Comparison of ENCODE assay signal across 18 cellular contexts in genomic region chr4:157824006-157824405, GRCh38.
DNase-seq lines count a peak whose midpoint lies in the region; ATAC-seq and TF ChIP-seq lines count a peak whose summit lies in the region.
"Had no signal": no experiment of that assay in that cellular context is flagged by ENCODE, and none has a peak within 500 bp of the region (broad histone marks: within the 10 kb centered on the region; RNA-seq: fewer than 3 reads in every experiment).

No MANE protein-coding gene starts in this region.

- no peak overlapping the region for H3K4me3 Mint-ChIP-seq in WTC11
- H3K4me3 Mint-ChIP-seq: CD14-positive monocyte had no signal

- H3K9me3 ChIP-seq in right cardiac atrium (ENCODE audit: control insufficient read depth, low read length) (no peaks in the 10 kb centered on the region), left ventricle myocardium inferior (replicated peaks) (peaks cover 23% of the 10 kb centered on the region), upper lobe of left lung (peaks cover 0 to 8% (median 0%) of the 10 kb centered on the region in 4 donors)

- 95% methylated on average over 8 of the region's 8 CpGs for WGBS in right cardiac atrium
- WGBS in upper lobe of left lung, 2 donors = 85 to 93% methylated on average over 8 of the region's 8 CpGs

- H3K27me3 Mint-ChIP-seq in WTC11 (ENCODE audit: low read depth) = no peaks in the 10 kb centered on the region

- no peak for TF ChIP-seq CTCF in left ventricle myocardium inferior (IDR thresholded peaks at IDR 0.05; ENCODE audit: borderline replicate concordance)
- no peak for TF ChIP-seq CTCF in WTC11 (IDR thresholded peaks at IDR 0.05)
- TF ChIP-seq CTCF in upper lobe of left lung (IDR thresholded peaks at IDR 0.05) = no peak

- no peaks in the 10 kb centered on the region for H3K4me1 ChIP-seq in right cardiac atrium (ENCODE audit: control insufficient read depth, insufficient read depth, low read length)
- H3K4me1 ChIP-seq in left ventricle myocardium inferior = no peaks in the 10 kb centered on the region
- H3K4me1 ChIP-seq in upper lobe of left lung = no peaks in the 10 kb centered on the region

- H3K36me3 Mint-ChIP-seq in WTC11 = peaks cover 8% of the 10 kb centered on the region; the same call in 1 of the 2 replicates
- H3K36me3 Mint-ChIP-seq: CD14-positive monocyte had no signal

- DNase-seq in right cardiac atrium (peak in 2 of 3 donors; percentile 9 to 25), left ventricle myocardium inferior (no peak), WTC11 (ENCODE audit: low spot score) (no peak), left colon (peak in 1 of 2 donors; percentile 7), upper lobe of left lung (peak; percentile 10 to 55), RKO (ENCODE audit: low spot score) (no peak)
- no peak for DNase-seq in stimulated activated CD4-positive, alpha-beta T cell treated with anti-CD3 and anti-CD28 coated beads, Interleukin-12 subunit alpha, Interleukin-12 subunit beta, amount 100 ng/mL, for 4 hours
- no peak for DNase-seq in stimulated activated CD4-positive, alpha-beta T cell treated with anti-CD3 and anti-CD28 coated beads, Interleukin-1b, Interleukin-23, amount 100 ng/mL, for 48 hours
- DNase-seq: DMS79 treated with DMSO at 0.1 percent for 48 hours, MV-4-11, NCI-H1694 treated with DMSO at 0.1 percent for 48 hours, NCI-H510A treated with DMSO at 0.1 percent for 48 hours, NCI-H82, OCI-M1 had no signal

- H3K27ac Mint-ChIP-seq in WTC11 = no peak overlapping the region

- ATAC-seq in right cardiac atrium (no peak), WTC11 (0 out of 2 replicates have a peak, but pooled peaks have one; percentile 20), left colon (peak; percentile 27), upper lobe of left lung (ENCODE audit: low FRiP score in 2 of 2) (peak in 1 of 2 donors; percentile 26)
- ATAC-seq: K562 had no signal

- H3K4me3 ChIP-seq in right cardiac atrium (ENCODE audit: low read length) = no peak overlapping the region
- no peak overlapping the region for H3K4me3 ChIP-seq in left ventricle myocardium inferior
- H3K4me3 ChIP-seq in upper lobe of left lung = no peak overlapping the region
- H3K4me3 ChIP-seq: K562 had no signal

- intact Hi-C loops in right cardiac atrium (cut with DNase I) (no loop called here), left ventricle myocardium inferior (cut with micrococcal nuclease) (no loop called here), left colon (cut with DNase I, micrococcal nuclease) (no loop called here)

- H3K4me1 Mint-ChIP-seq in WTC11 = peaks cover 15% of the 10 kb centered on the region
- H3K4me1 Mint-ChIP-seq: CD14-positive monocyte had no signal

- H3K27me3 ChIP-seq in right cardiac atrium (ENCODE audit: control insufficient read depth, insufficient read depth) (no peaks in the 10 kb centered on the region), left ventricle myocardium inferior (ENCODE audit: low read depth) (no peaks in the 10 kb centered on the region), upper lobe of left lung (no peaks in the 10 kb centered on the region)

- peaks cover 46% of the 10 kb centered on the region for H3K9me3 Mint-ChIP-seq in WTC11

- POLR2A ChIA-PET in WTC11 (lab: Charles Lee) = interaction anchor here (0.5 kb wide), 1 partner anchor 189 kb away, joined by 4 read pairs; no protein-coding TSS in a partner anchor

- TF ChIP-seq POLR2A in upper lobe of left lung (IDR thresholded peaks at IDR 0.05) = no peak

- CTCF ChIA-PET in WTC11 (lab: Charles Lee) = no interaction called here

- no peak for TF ChIP-seq EP300 in upper lobe of left lung (IDR thresholded peaks at IDR 0.05)

- no peak overlapping the region for H3K27ac ChIP-seq in right cardiac atrium (ENCODE audit: low read length)
- no peak overlapping the region for H3K27ac ChIP-seq in left ventricle myocardium inferior (replicated peaks)
- no peak overlapping the region for H3K27ac ChIP-seq in upper lobe of left lung
- H3K27ac ChIP-seq: 22Rv1, RWPE1 had no signal

- no peaks in the 10 kb centered on the region for H3K36me3 ChIP-seq in left ventricle myocardium inferior
- H3K36me3 ChIP-seq in upper lobe of left lung = no peaks in the 10 kb centered on the region

TF ChIP-seq in WTC11, 78 proteins besides CTCF, POLR2A, EP300 and RAD21 (continues in another document):
- no peak for TF ChIP-seq IRF2 (CRISPR knock-in tag; IDR thresholded peaks at IDR 0.05; ENCODE audit: borderline replicate concordance, low read depth)
- no peak for TF ChIP-seq ZNF281 (CRISPR knock-in tag; IDR thresholded peaks at IDR 0.05)
- TF ChIP-seq, protein P1, sequence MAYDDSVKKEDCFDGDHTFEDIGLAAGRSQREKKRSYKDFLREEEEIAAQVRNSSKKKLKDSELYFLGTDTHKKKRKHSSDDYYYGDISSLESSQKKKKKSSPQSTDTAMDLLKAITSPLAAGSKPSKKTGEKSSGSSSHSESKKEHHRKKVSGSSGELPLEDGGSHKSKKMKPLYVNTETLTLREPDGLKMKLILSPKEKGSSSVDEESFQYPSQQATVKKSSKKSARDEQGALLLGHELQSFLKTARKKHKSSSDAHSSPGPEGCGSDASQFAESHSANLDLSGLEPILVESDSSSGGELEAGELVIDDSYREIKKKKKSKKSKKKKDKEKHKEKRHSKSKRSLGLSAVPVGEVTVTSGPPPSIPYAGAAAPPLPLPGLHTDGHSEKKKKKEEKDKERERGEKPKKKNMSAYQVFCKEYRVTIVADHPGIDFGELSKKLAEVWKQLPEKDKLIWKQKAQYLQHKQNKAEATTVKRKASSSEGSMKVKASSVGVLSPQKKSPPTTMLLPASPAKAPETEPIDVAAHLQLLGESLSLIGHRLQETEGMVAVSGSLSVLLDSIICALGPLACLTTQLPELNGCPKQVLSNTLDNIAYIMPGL (CRISPR knock-in tag; IDR thresholded peaks at IDR 0.05) = no peak
- TF ChIP-seq, protein P2, sequence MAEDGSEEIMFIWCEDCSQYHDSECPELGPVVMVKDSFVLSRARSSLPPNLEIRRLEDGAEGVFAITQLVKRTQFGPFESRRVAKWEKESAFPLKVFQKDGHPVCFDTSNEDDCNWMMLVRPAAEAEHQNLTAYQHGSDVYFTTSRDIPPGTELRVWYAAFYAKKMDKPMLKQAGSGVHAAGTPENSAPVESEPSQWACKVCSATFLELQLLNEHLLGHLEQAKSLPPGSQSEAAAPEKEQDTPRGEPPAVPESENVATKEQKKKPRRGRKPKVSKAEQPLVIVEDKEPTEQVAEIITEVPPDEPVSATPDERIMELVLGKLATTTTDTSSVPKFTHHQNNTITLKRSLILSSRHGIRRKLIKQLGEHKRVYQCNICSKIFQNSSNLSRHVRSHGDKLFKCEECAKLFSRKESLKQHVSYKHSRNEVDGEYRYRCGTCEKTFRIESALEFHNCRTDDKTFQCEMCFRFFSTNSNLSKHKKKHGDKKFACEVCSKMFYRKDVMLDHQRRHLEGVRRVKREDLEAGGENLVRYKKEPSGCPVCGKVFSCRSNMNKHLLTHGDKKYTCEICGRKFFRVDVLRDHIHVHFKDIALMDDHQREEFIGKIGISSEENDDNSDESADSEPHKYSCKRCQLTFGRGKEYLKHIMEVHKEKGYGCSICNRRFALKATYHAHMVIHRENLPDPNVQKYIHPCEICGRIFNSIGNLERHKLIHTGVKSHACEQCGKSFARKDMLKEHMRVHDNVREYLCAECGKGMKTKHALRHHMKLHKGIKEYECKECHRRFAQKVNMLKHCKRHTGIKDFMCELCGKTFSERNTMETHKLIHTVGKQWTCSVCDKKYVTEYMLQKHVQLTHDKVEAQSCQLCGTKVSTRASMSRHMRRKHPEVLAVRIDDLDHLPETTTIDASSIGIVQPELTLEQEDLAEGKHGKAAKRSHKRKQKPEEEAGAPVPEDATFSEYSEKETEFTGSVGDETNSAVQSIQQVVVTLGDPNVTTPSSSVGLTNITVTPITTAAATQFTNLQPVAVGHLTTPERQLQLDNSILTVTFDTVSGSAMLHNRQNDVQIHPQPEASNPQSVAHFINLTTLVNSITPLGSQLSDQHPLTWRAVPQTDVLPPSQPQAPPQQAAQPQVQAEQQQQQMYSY (CRISPR knock-in tag; IDR thresholded peaks at IDR 0.05) = no peak
- no peak for TF ChIP-seq AR (CRISPR knock-in tag; IDR thresholded peaks at IDR 0.05)

Comparison
In these comparisons a context has a peak if more than half of its experiments do, and no peak if none do; other contexts are left out.
1. DNase-seq: peak in right cardiac atrium (2 of 3) and upper lobe of left lung (2 of 2); none in left ventricle myocardium inferior (single experiment), WTC11 (single experiment), RKO (single experiment), stimulated activated CD4-positive, alpha-beta T cell treated with anti-CD3 and anti-CD28 coated beads, Interleukin-12 subunit alpha, Interleukin-12 subunit beta, amount 100 ng/mL, for 4 hours (single experiment) and stimulated activated CD4-positive, alpha-beta T cell treated with anti-CD3 and anti-CD28 coated beads, Interleukin-1b, Interleukin-23, amount 100 ng/mL, for 48 hours (single experiment).
2. ATAC-seq: peak in WTC11 (single experiment) and left colon (single experiment); none in right cardiac atrium (0 of 2).